In genomic region chr4:158768577-158769174, GRCh38 we compare ENCODE assay signal across 8 cellular contexts. TPM values are rescaled to one million over a fixed set of nuclear protein-coding genes. Genes with fewer than 3 reads are reported as not detected.
A peak's percentile ranks its signal among the peaks of the same experiment; 100 is the strongest.
DNase-seq lines count a peak whose midpoint lies in the region; ATAC-seq, FAIRE-seq and TF ChIP-seq lines count a peak whose summit lies in the region.

FNIP2 (plus strand) TSS chr4:158769026; CDS start chr4:158769213, 187 bp downstream.

- H4K20me1 ChIP-seq in IMR-90 (ENCODE audit: insufficient read depth, low read length): no peaks in the 10 kb centered on the region

- H3K9me3 ChIP-seq in IMR-90 (ENCODE audit: control insufficient read depth, insufficient read depth, low read length) (no peaks in the 10 kb centered on the region), neuron (ENCODE audit: low read length) (no peaks in the 10 kb centered on the region)

- TF ChIP-seq RAD21 in IMR-90 (IDR thresholded peaks at IDR 0.05; ENCODE audit: low read length): no peak

- no TSS peak for BruUV-seq in IMR-90 (replicated peaks; lab: Mats Ljungman, UMichigan)

- peak within 1 kb of the TSS; percentile 90; the same call in 2 of the 3 replicates for H2BK15ac ChIP-seq in IMR-90 (ENCODE audit: low read depth, low read length)

- TF ChIP-seq CTCF in IMR-90 (conservative IDR thresholded peaks at IDR 0.05; ENCODE audit: low read depth, low read length) (no peak), RWPE1 (conservative IDR thresholded peaks at IDR 0.05; ENCODE audit: low read depth) (no peak)

- H3K79me1 ChIP-seq in IMR-90 (ENCODE audit: low read depth in 1 of 2, low read length in 2 of 2): peaks cover 10 to 34% of the 10 kb centered on the region in 2 experiments

- H4K8ac ChIP-seq in IMR-90 (ENCODE audit: low read depth in 2 of 2, low read length in 2 of 2): peak within 1 kb of the TSS; percentile 76 to 82

- peak within 1 kb of the TSS; percentile 98 for H3K23ac ChIP-seq in IMR-90 (ENCODE audit: low read depth, low read length)

- H3K4me3 ChIP-seq in IMR-90 (ENCODE audit: insufficient read depth, low read depth, low read length): peak within 1 kb of the TSS; percentile 99
- H3K4me3 ChIP-seq in neuron (ENCODE audit: low read length): peak within 1 kb of the TSS; percentile 59

- H3K4me2 ChIP-seq in IMR-90 (ENCODE audit: low read depth, low read length): peak within 1 kb of the TSS; percentile 95

- ATAC-seq in GM21528 (IDR thresholded peaks at IDR 0.05; ENCODE audit: low FRiP score, unreplicated experiment) (peak; percentile 84), IMR-90 (ENCODE audit: low read depth) (peak; percentile 98)

- H2BK120ac ChIP-seq in IMR-90 (ENCODE audit: low read depth, low read length): peak within 1 kb of the TSS; percentile 78

- peaks cover 7% of the 10 kb centered on the region; the same call in 1 of the 2 replicates for H3K9me1 ChIP-seq in IMR-90 (ENCODE audit: insufficient read depth, low read length)

- peak within 1 kb of the TSS; percentile 93 for H3K14ac ChIP-seq in IMR-90 (replicated peaks; ENCODE audit: low read depth, low read length)

- peak; percentile 80 for TF ChIP-seq POLR2A in IMR-90 (IDR thresholded peaks at IDR 0.05; ENCODE audit: low read depth, low read length)

- FAIRE-seq in frontal cortex (lab: Jason Lieb, UNC): no peak

- dilution Hi-C loops in IMR-90 (cut with HindIII; ENCODE audit: low sequenced_read_pairs, unreplicated experiment): no loop called here

- H4K5ac ChIP-seq in IMR-90 (ENCODE audit: low read depth, low read length): peak within 1 kb of the TSS; percentile 84

- CTCF ChIA-PET in IMR-90 (lab: Yijun Ruan, JAX): interaction anchor here (0.6 kb wide), 2 partner anchors 11 to 106 kb away, joined by 3 to 6 read pairs; no protein-coding TSS in a partner anchor
- CTCF ChIA-PET in RWPE1 (lab: Yijun Ruan, JAX): interaction anchor here (1.5 kb wide), 1 partner anchor 83 kb away, joined by 6 read pairs; no protein-coding TSS in a partner anchor

- peak within 1 kb of the TSS; percentile 77 for H2AK9ac ChIP-seq in IMR-90 (replicated peaks; ENCODE audit: low read depth, low read length, poor library complexity)

- intact Hi-C loops in IMR-90 (cut with micrococcal nuclease): loop anchor here (1.0 to 2.0 kb wide), 2 partner anchors 38 to 82 kb away; no protein-coding TSS in a partner anchor

- DNase-seq in DMS53 treated with DMSO at 0.1 percent for 48 hours (lab: John Stamatoyannopoulos, UW; ENCODE audit: unreplicated experiment) (peak; percentile 41), IMR-90 (peak; percentile 72), RWPE1 (ENCODE audit: low spot score) (peak; percentile 78), frontal cortex (ENCODE audit: low spot score in 2 of 2) (peak; percentile 89 to 95), stromal cell of bone marrow (ENCODE audit: low read depth) (peak; percentile 67)
- DNase-seq in activated gamma-delta T cell treated with anti-CD3 and anti-CD28 coated beads, Interleukin-2, amount 50 U/mL, for 16 hours (ENCODE audit: low read depth): peak; percentile 51

- H3K36me3 ChIP-seq in IMR-90 (ENCODE audit: control insufficient read depth, insufficient read depth, low read length): no peaks in the 10 kb centered on the region
- no peaks in the 10 kb centered on the region for H3K36me3 ChIP-seq in neuron (ENCODE audit: insufficient read depth, low read length)

- H3K27me3 ChIP-seq in IMR-90 (ENCODE audit: control insufficient read depth, insufficient read depth, low read length): no peaks in the 10 kb centered on the region
- H3K27me3 ChIP-seq in neuron (ENCODE audit: insufficient read depth, low read length): no peaks in the 10 kb centered on the region

- peak within 1 kb of the TSS; percentile 76 for H2AK5ac ChIP-seq in IMR-90 (ENCODE audit: low read depth, low read length)

- H3K27ac ChIP-seq in IMR-90 (ENCODE audit: insufficient read depth, low read length) (peak within 1 kb of the TSS; percentile 87), RWPE1 (peak within 1 kb of the TSS; percentile 80)

- peak within 1 kb of the TSS; percentile 80 for H3K56ac ChIP-seq in IMR-90 (ENCODE audit: extremely low read depth, insufficient read depth, low read length)

- peak within 1 kb of the TSS; percentile 94 for H2AFZ ChIP-seq in IMR-90 (replicated peaks; ENCODE audit: low read length, poor library complexity)
- peak within 1 kb of the TSS; percentile 86 for H2AFZ ChIP-seq in neuron (ENCODE audit: low read depth, low read length)

- POLR2A ChIA-PET in IMR-90 (lab: Charles Lee; ENCODE audit: unreplicated experiment): no interaction called here
- POLR2A ChIA-PET in RWPE1 (lab: Yijun Ruan, JAX; ENCODE audit: low non-redundant PET): interaction anchor here (0.6 kb wide), 1 partner anchor 73 kb away, joined by 3 read pairs; no protein-coding TSS in a partner anchor

- peak within 1 kb of the TSS; percentile 63 for H2BK5ac ChIP-seq in IMR-90 (ENCODE audit: low read depth, low read length, poor library complexity, severe bottlenecking)

- peak within 1 kb of the TSS; percentile 94 for H3K9ac ChIP-seq in IMR-90 (ENCODE audit: low read depth, low read length)

- H3K4me1 ChIP-seq in IMR-90 (ENCODE audit: control insufficient read depth, insufficient read depth, low read length): peaks cover 1% of the 10 kb centered on the region; the same call in 1 of the 2 replicates
- H3K4me1 ChIP-seq in neuron (ENCODE audit: insufficient read depth, low read length): peaks cover 28% of the 10 kb centered on the region

- 2% methylated on average over 51 of the region's 85 CpGs; no CpG with 5 or more reads in 1 of the 2 experiments for WGBS in IMR-90 (ENCODE audit: extremely low coverage in 2 of 2, insufficient read length in 1 of 2), 2 experiments

- peak within 1 kb of the TSS; percentile 87 for H3K4ac ChIP-seq in IMR-90 (ENCODE audit: low read depth, low read length)

- in situ Hi-C loops in IMR-90 (cut with MboI; ENCODE audit: low sequenced_read_pairs): no loop called here

- peak within 1 kb of the TSS; percentile 85 for H3K18ac ChIP-seq in IMR-90 (ENCODE audit: low read depth, low read length)

- H2BK20ac ChIP-seq in IMR-90 (ENCODE audit: low read depth, low read length): peak within 1 kb of the TSS; percentile 17; the same call in 1 of the 2 replicates

- peak within 1 kb of the TSS; percentile 79 for H4K91ac ChIP-seq in IMR-90 (ENCODE audit: insufficient read depth, low read depth, low read length)

TF ChIP-seq in IMR-90, 13 proteins besides CTCF, POLR2A, EP300 and RAD21:
- TF ChIP-seq CHD1 (IDR thresholded peaks at IDR 0.05; ENCODE audit: low read depth, low read length) (no peak), MAFK (IDR thresholded peaks at IDR 0.05; ENCODE audit: low read depth, low read length) (no peak), ELK1 (IDR thresholded peaks at IDR 0.05; ENCODE audit: borderline replicate concordance, low read depth, low read length) (no peak), USF2 (IDR thresholded peaks at IDR 0.05; ENCODE audit: low read depth, low read length) (peak; percentile 52; the same call in 1 of the 2 replicates), MAZ (IDR thresholded peaks at IDR 0.05; ENCODE audit: borderline replicate concordance, low read depth, low read length) (peak; percentile 35; the same call in 1 of the 2 replicates), MXI1 (IDR thresholded peaks at IDR 0.05; ENCODE audit: borderline replicate concordance, low read depth, low read length) (0 out of 2 replicates have a peak, but pooled peaks have one; percentile 10)

RNA-seq across cellular contexts. Expression of gene FNIP2, which starts in this region (rescaled TPM):
- total RNA-seq in IMR-90 (2012; rRNA removed) (22.2 and 24.6 TPM in 2 replicates), frontal cortex (63.2 TPM)
- 3.9 and 4.7 TPM in 2 replicates for polyA plus RNA-seq in IMR-90 (2012; rRNA removed)
- 1.6 and 2.5 TPM in 2 replicates for polyA plus RNA-seq in IMR-90 (2012; cell fraction: cytosol; rRNA removed)
- polyA plus RNA-seq in IMR-90 (2012; cell fraction: nucleus; rRNA removed; ENCODE audit: low replicate concordance): 1.7 and 5.1 TPM in 2 replicates

Comparison
In these comparisons a context has a peak if more than half of its experiments do, and no peak if none do; other contexts are left out.
1. Peak in every context shown above with its lines: DNase-seq, ATAC-seq, H3K4me3 ChIP-seq and H3K27ac ChIP-seq.
2. DNase-seq: peak in every context shown above with its lines; median percentile 92 in frontal cortex; 78 in RWPE1; 72 in IMR-90; 67 in stromal cell of bone marrow; 51 in activated gamma-delta T cell treated with anti-CD3 and anti-CD28 coated beads, Interleukin-2, amount 50 U/mL, for 16 hours; 41 in DMS53 treated with DMSO at 0.1 percent for 48 hours.